In the genomic region with DNA sequence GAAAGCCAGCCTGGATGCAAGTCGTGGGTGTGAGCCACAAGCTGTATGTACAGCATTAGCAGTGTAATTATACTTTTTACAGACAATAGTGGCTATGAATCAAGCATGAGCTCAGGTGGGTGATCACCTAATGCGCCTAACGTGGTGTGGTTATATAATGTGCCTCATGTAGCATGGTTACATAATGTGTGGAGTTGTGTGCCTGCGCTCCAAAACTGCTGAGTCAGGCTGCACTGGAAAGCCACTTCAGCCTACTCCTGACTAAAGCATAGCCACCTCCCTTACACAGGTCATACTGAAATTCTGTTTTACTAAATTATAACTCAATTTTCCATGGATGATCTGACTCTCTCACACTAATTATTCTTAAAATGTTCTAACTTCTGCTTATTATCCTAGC, we compare ENCODE assay signal across 2 cellular contexts.
TF ChIP-seq lines count a peak whose summit lies in the region.

No MANE protein-coding gene starts in this region.

TF ChIP-seq in IMR-90, 13 proteins besides CTCF, POLR2A, EP300 and RAD21:
- TF ChIP-seq MAFK (IDR thresholded peaks at IDR 0.05; ENCODE audit: low read depth, low read length) (peak; percentile 84), NFE2L2 (IDR thresholded peaks at IDR 0.05; ENCODE audit: low read depth, low read length) (no peak)

TF ChIP-seq in WTC11, 78 proteins besides CTCF, POLR2A, EP300 and RAD21:
- TF ChIP-seq ZNF423 (CRISPR knock-in tag; IDR thresholded peaks at IDR 0.05) (no peak), RORB (CRISPR knock-in tag; IDR thresholded peaks at IDR 0.05) (no peak), CREB1 (CRISPR knock-in tag; IDR thresholded peaks at IDR 0.05) (no peak), MXD4 (CRISPR knock-in tag; IDR thresholded peaks at IDR 0.05; ENCODE audit: borderline replicate concordance) (no peak), TP53 (CRISPR knock-in tag; IDR thresholded peaks at IDR 0.05) (no peak)
- TF ChIP-seq, protein P1, sequence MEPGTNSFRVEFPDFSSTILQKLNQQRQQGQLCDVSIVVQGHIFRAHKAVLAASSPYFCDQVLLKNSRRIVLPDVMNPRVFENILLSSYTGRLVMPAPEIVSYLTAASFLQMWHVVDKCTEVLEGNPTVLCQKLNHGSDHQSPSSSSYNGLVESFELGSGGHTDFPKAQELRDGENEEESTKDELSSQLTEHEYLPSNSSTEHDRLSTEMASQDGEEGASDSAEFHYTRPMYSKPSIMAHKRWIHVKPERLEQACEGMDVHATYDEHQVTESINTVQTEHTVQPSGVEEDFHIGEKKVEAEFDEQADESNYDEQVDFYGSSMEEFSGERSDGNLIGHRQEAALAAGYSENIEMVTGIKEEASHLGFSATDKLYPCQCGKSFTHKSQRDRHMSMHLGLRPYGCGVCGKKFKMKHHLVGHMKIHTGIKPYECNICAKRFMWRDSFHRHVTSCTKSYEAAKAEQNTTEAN (CRISPR knock-in tag; IDR thresholded peaks at IDR 0.05), result no peak
